Comparison of ENCODE assay signal across 19 cellular contexts in the genomic region with DNA sequence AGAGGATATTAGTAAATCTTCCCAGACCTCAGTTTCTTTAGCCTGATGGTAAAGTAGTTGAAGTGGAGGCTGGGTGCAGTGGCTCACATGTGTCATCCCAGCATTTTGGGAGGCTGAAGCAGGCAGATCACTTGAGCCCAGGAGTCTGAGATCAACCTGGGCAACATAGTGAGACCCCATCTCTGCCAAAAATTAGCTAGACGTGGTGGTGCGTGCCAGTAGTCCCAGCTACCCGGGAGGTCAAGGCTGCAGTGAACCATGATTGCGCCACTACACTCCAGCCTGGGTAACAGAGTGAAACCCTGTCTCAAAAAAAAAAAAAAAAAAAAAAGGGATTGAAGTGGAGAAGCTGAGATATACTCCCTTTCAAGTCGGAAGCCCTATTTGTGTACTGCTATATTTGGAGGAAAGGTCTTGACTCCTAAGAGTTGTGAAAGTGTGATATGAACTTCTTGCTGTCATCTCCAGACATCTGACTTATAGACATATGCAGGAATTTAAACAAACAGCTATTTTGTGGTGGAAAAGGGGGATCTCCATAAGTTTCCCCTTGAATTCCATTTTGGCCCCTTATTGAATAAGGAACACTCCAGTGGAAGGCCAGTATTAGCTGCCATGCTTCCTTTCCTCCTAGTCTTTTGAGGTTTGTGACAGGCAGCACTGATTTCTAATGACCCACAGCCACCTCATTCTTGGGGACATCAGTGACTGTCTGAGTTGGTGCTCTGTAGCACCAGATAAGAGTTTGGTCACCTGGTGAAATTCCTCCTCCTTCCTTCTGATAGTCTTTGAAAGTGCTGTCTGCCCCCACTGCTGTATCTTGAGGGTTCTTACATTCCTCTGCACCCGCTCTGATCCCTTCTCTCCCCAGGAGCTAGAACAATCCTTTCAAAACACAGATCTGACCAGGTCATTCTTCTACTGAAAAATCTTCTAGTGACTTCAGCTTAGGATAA. TPM values are rescaled to one million over a fixed set of nuclear protein-coding genes. Genes with fewer than 3 reads are reported as not detected.
DNase-seq lines count a peak whose midpoint lies in the region; ATAC-seq and TF ChIP-seq lines count a peak whose summit lies in the region.
"Had no signal": no experiment of that assay in that cellular context is flagged by ENCODE, and none has a peak within 500 bp of the region (broad histone marks: within the 10 kb centered on the region; RNA-seq: fewer than 3 reads in every experiment).

No MANE protein-coding gene starts in this region.

- POLR2A ChIA-PET in MCF 10A (lab: Yijun Ruan, JAX) (interaction anchor here (0.7 to 7.4 kb wide), 3 partner anchors 11 to 300 kb away, joined by 3 to 187 read pairs (median 62); a partner anchor contains a TSS), HEK293T (lab: Yijun Ruan, JAX) (no interaction called here)

- H3K4me3 ChIP-seq in breast epithelium (no peak overlapping the region), RWPE2 (ENCODE audit: severe bottlenecking) (no peak overlapping the region)
- H3K4me3 ChIP-seq: GM23248, right lobe of liver had no signal

- TF ChIP-seq CTCF in MCF 10A (IDR thresholded peaks at IDR 0.05; ENCODE audit: unreplicated experiment) (no peak), breast epithelium (IDR thresholded peaks at IDR 0.05) (no peak), RWPE2 (IDR thresholded peaks at IDR 0.05; ENCODE audit: poor library complexity, severe bottlenecking) (no peak)

- H3K27me3 ChIP-seq in breast epithelium (no peaks in the 10 kb centered on the region), RWPE2 (ENCODE audit: insufficient read depth, poor library complexity, severe bottlenecking) (no peaks in the 10 kb centered on the region)
- H3K27me3 ChIP-seq: right lobe of liver had no signal

- H3K4me1 Mint-ChIP-seq in MCF 10A (ENCODE audit: insufficient read depth, unreplicated experiment): peaks cover 21% of the 10 kb centered on the region
- H3K4me1 Mint-ChIP-seq in effector memory CD8-positive, alpha-beta T cell (ENCODE audit: low read depth in 2 of 2): peaks cover 57 to 61% of the 10 kb centered on the region in 2 donors
- peaks cover 43 to 86% of the 10 kb centered on the region in 2 donors for H3K4me1 Mint-ChIP-seq in stimulated activated naive B cell treated with anti-CD40 and anti-IgM and Interleukin-4, amounts not matched to agents 10 μg/mL and 1 μg/mL and 100 μg/mL, for 72 hours

- H3K9me3 ChIP-seq in breast epithelium: no peaks in the 10 kb centered on the region
- H3K9me3 ChIP-seq in RWPE2 (ENCODE audit: severe bottlenecking): no peaks in the 10 kb centered on the region
- H3K9me3 ChIP-seq: right lobe of liver had no signal

- H3K27me3 Mint-ChIP-seq in MCF 10A (ENCODE audit: insufficient read depth, unreplicated experiment): no peaks in the 10 kb centered on the region
- no peaks in the 10 kb centered on the region for H3K27me3 Mint-ChIP-seq in effector memory CD8-positive, alpha-beta T cell
- H3K27me3 Mint-ChIP-seq in stimulated activated naive B cell treated with anti-CD40 and anti-IgM and Interleukin-4, amounts not matched to agents 10 μg/mL and 1 μg/mL and 100 μg/mL, for 72 hours: no peaks in the 10 kb centered on the region
- H3K27me3 Mint-ChIP-seq: central memory CD8-positive, alpha-beta T cell had no signal

- H3K36me3 ChIP-seq in breast epithelium (no peaks in the 10 kb centered on the region), RWPE2 (ENCODE audit: low read depth) (peaks cover 49% of the 10 kb centered on the region)
- H3K36me3 ChIP-seq: right lobe of liver had no signal

- no peak for ATAC-seq in RWPE2 (ENCODE audit: low read depth)
- ATAC-seq in effector memory CD8-positive, alpha-beta T cell (replicated peaks): no peak
- ATAC-seq in stimulated activated naive B cell treated with anti-CD40 and anti-IgM and Interleukin-4, amounts not matched to agents 10 μg/mL and 1 μg/mL and 100 μg/mL, for 72 hours (replicated peaks): no peak
- ATAC-seq: left colon, right lobe of liver had no signal

- CTCF ChIA-PET in MCF 10A (lab: Yijun Ruan, JAX) (interaction anchor here (0.6 to 2.3 kb wide), 9 partner anchors 9 to 1118 kb away, joined by 3 to 9 read pairs (median 4); no protein-coding TSS in a partner anchor), HEK293T (lab: Yijun Ruan, JAX) (no interaction called here)

- peak overlapping the region; percentile 78 for H3K27ac Mint-ChIP-seq in MCF 10A (ENCODE audit: low read depth, unreplicated experiment)
- H3K27ac Mint-ChIP-seq in effector memory CD8-positive, alpha-beta T cell: peak overlapping the region; percentile 38 to 82
- peak overlapping the region; percentile 60 for H3K27ac Mint-ChIP-seq in stimulated activated naive B cell treated with anti-CD40 and anti-IgM and Interleukin-4, amounts not matched to agents 10 μg/mL and 1 μg/mL and 100 μg/mL, for 72 hours
- H3K27ac Mint-ChIP-seq: nephron had no signal

- H3K36me3 Mint-ChIP-seq in MCF 10A (ENCODE audit: insufficient read depth, unreplicated experiment): peaks cover 46% of the 10 kb centered on the region
- H3K36me3 Mint-ChIP-seq in effector memory CD8-positive, alpha-beta T cell (ENCODE audit: insufficient read depth): peaks cover 32% of the 10 kb centered on the region
- H3K36me3 Mint-ChIP-seq in stimulated activated naive B cell treated with anti-CD40 and anti-IgM and Interleukin-4, amounts not matched to agents 10 μg/mL and 1 μg/mL and 100 μg/mL, for 72 hours: peaks cover 0 to 24% of the 10 kb centered on the region in 2 donors

- no peak overlapping the region for H3K4me3 Mint-ChIP-seq in MCF 10A (ENCODE audit: unreplicated experiment)
- no peak overlapping the region for H3K4me3 Mint-ChIP-seq in effector memory CD8-positive, alpha-beta T cell
- no peak overlapping the region for H3K4me3 Mint-ChIP-seq in stimulated activated naive B cell treated with anti-CD40 and anti-IgM and Interleukin-4, amounts not matched to agents 10 μg/mL and 1 μg/mL and 100 μg/mL, for 72 hours
- H3K4me3 Mint-ChIP-seq: central memory CD8-positive, alpha-beta T cell; nephron had no signal

- no peaks in the 10 kb centered on the region for H3K9me3 Mint-ChIP-seq in MCF 10A (ENCODE audit: unreplicated experiment)
- H3K9me3 Mint-ChIP-seq in effector memory CD8-positive, alpha-beta T cell: no peaks in the 10 kb centered on the region
- H3K9me3 Mint-ChIP-seq in stimulated activated naive B cell treated with anti-CD40 and anti-IgM and Interleukin-4, amounts not matched to agents 10 μg/mL and 1 μg/mL and 100 μg/mL, for 72 hours: peaks cover 0 to 4% of the 10 kb centered on the region in 2 donors
- H3K9me3 Mint-ChIP-seq: central memory CD8-positive, alpha-beta T cell; nephron had no signal

- TF ChIP-seq POLR2A in breast epithelium (IDR thresholded peaks at IDR 0.05): no peak

- intact Hi-C loops in MCF 10A (cut with micrococcal nuclease): no loop called here
- intact Hi-C loops in breast epithelium (cut with DNase I; ENCODE audit: low total_unique reads): no loop called here

- BruUV-seq in MCF 10A (replicated peaks; lab: Mats Ljungman, UMichigan): no TSS peak

- no peak overlapping the region for H3K27ac ChIP-seq in breast epithelium
- H3K27ac ChIP-seq in RWPE2 (ENCODE audit: poor library complexity, severe bottlenecking): peak overlapping the region; percentile 98
- H3K27ac ChIP-seq: GM23248, parathyroid adenoma, right lobe of liver had no signal

- DNase-seq in MCF 10A (ENCODE audit: unreplicated experiment) (no peak), breast epithelium (ENCODE audit: low spot score in 2 of 2) (no peak), RWPE2 (ENCODE audit: low spot score) (no peak), RPMI8226 (no peak), HEK293T (ENCODE audit: extremely low spot score) (no peak)
- no peak for DNase-seq in effector memory CD8-positive, alpha-beta T cell
- DNase-seq in stimulated activated naive B cell treated with anti-CD40 and anti-IgM and Interleukin-4, amounts not matched to agents 10 μg/mL and 1 μg/mL and 100 μg/mL, for 72 hours: no peak
- DNase-seq in stimulated activated CD4-positive, alpha-beta T cell treated with anti-CD3 and anti-CD28 coated beads, Interleukin-1b, Interleukin-23, amount 100 ng/mL, for 48 hours: no peak
- DNase-seq: activated effector memory CD4-positive, alpha-beta T cell treated with anti-CD3 and anti-CD28 coated beads, Interleukin-2, amount 50 U/mL, for 16 hours; Calu3; GM23248; KG1; left colon; NCI-H1092; NCI-H2029 treated with DMSO at 0.1 percent for 48 hours had no signal

- H3K4me1 ChIP-seq in breast epithelium (no peaks in the 10 kb centered on the region), RWPE2 (ENCODE audit: insufficient read depth, poor library complexity, severe bottlenecking) (peaks cover 39% of the 10 kb centered on the region)
- H3K4me1 ChIP-seq: parathyroid adenoma, right lobe of liver had no signal

TF ChIP-seq in HEK293T, 16 proteins besides CTCF, POLR2A, EP300 and RAD21:
- TF ChIP-seq NFRKB (IDR thresholded peaks at IDR 0.05) (no peak), BHLHE40 (IDR thresholded peaks at IDR 0.05; ENCODE audit: borderline replicate concordance) (no peak), ZNF384 (IDR thresholded peaks at IDR 0.05) (no peak), FOXA1 (IDR thresholded peaks at IDR 0.05) (no peak), SUZ12 (IDR thresholded peaks at IDR 0.05) (no peak), LEF1 (IDR thresholded peaks at IDR 0.05; ENCODE audit: borderline replicate concordance) (no peak), ARNT (IDR thresholded peaks at IDR 0.05) (no peak), FOXK2 (IDR thresholded peaks at IDR 0.05) (no peak), CTBP1 (IDR thresholded peaks at IDR 0.05; ENCODE audit: borderline replicate concordance) (no peak), SP1 (IDR thresholded peaks at IDR 0.05) (no peak), FOXM1 (IDR thresholded peaks at IDR 0.05; ENCODE audit: borderline replicate concordance) (no peak), TARDBP (IDR thresholded peaks at IDR 0.05) (no peak), ELF4 (IDR thresholded peaks at IDR 0.05) (no peak), HDGF (IDR thresholded peaks at IDR 0.05; ENCODE audit: borderline replicate concordance) (no peak)
- TF ChIP-seq, protein P1, sequence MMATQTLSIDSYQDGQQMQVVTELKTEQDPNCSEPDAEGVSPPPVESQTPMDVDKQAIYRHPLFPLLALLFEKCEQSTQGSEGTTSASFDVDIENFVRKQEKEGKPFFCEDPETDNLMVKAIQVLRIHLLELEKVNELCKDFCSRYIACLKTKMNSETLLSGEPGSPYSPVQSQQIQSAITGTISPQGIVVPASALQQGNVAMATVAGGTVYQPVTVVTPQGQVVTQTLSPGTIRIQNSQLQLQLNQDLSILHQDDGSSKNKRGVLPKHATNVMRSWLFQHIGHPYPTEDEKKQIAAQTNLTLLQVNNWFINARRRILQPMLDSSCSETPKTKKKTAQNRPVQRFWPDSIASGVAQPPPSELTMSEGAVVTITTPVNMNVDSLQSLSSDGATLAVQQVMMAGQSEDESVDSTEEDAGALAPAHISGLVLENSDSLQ (IDR thresholded peaks at IDR 0.05): no peak

RNA-seq across cellular contexts. Expression of a gene that starts 7.4 kb away (rescaled TPM):
- 50.1 and 53.2 TPM in 2 replicates for total RNA-seq in MCF 10A (2022)
- 10 to 100 TPM; 13.9 to 28.5 (median 16.5) TPM for total RNA-seq in breast epithelium
